In the genomic region with DNA sequence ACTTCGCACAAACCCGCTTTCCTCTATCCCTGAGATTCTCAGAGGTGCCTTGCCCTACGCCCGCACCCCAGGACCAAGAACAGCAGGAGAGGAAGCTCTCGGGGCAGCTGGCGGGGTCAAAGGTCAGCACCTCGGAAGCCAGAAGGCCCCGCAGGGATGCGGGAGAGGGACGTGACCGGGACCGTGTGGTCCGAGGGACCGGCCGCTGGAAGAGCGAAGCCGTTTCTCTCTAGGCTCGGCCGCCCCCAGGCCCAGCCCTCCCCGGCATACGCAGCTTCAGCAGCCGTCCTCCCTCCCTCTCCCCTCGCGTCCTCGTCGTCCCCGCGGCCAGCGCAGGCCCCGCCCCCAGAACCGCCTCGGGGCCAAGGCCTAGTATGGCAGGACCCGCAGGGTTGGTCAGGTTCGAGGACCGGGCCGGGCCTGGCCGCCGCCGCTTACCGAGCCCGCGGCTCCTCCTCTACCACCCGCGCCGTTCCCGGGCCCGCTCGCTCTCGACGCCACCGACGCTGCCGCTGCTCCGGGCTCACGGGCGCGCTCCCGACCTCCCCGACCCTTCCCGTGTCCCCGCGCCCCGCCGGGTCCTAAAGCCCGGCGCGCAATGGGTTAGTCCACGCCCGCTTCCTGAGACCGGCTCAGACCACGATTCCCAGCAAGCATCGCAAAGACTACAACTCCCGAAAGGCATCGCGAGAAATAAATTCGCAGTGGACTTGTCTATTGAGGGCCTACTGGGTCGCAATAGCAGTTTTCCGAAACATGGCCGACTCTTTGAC, we compare ENCODE assay signal across 8 cellular contexts. TPM values are rescaled to one million over a fixed set of nuclear protein-coding genes. Genes with fewer than 3 reads are reported as not detected.
DNase-seq lines count a peak whose midpoint lies in the region; ATAC-seq and TF ChIP-seq lines count a peak whose summit lies in the region.

Gene ARMH3 (minus strand): TSS at position 527 of the 773 bp plus-strand sequence. CDS start 16,059 bp downstream, outside the sequence.

- H3K27me3 Mint-ChIP-seq in activated T-helper 17 cell treated with anti-CD3 and anti-CD28 coated beads, Interleukin-2, amount 50 U/mL, for 72 hours = no peaks in the 10 kb centered on the region
- no peaks in the 10 kb centered on the region for H3K27me3 Mint-ChIP-seq in natural killer cell (ENCODE audit: low read depth in 2 of 2)

- peak within 1 kb of the TSS; percentile 96 for H3K27ac Mint-ChIP-seq in activated T-helper 17 cell treated with anti-CD3 and anti-CD28 coated beads, Interleukin-2, amount 50 U/mL, for 72 hours
- peak within 1 kb of the TSS; percentile 88 to 98 for H3K27ac Mint-ChIP-seq in natural killer cell

- H3K36me3 ChIP-seq in DND-41 (ENCODE audit: insufficient read depth, low read length) = no peaks in the 10 kb centered on the region; the same call in 1 of the 2 replicates

- H3K9me3 ChIP-seq in DND-41 (ENCODE audit: insufficient read depth, low read length, severe bottlenecking) = no peaks in the 10 kb centered on the region

- H3K4me3 Mint-ChIP-seq in activated T-helper 17 cell treated with anti-CD3 and anti-CD28 coated beads, Interleukin-2, amount 50 U/mL, for 72 hours = peak within 1 kb of the TSS; percentile 94
- peak within 1 kb of the TSS; percentile 95 for H3K4me3 Mint-ChIP-seq in natural killer cell

- H3K4me1 Mint-ChIP-seq in activated T-helper 17 cell treated with anti-CD3 and anti-CD28 coated beads, Interleukin-2, amount 50 U/mL, for 72 hours = peaks cover 18% of the 10 kb centered on the region
- H3K4me1 Mint-ChIP-seq in natural killer cell = peaks cover 29 to 33% of the 10 kb centered on the region in 2 donors

- intact Hi-C loops in natural killer cell (cut with micrococcal nuclease) = loop anchor here (1.0 kb wide), 2 partner anchors 9 to 96 kb away; partner anchors contain the start of genes HPS6 and NOLC1

- H3K27me3 ChIP-seq in DND-41 (ENCODE audit: insufficient read depth, low read length, poor library complexity) = no peaks in the 10 kb centered on the region

- CTCF ChIA-PET in RWPE1 (lab: Yijun Ruan, JAX) = interaction anchor here (0.6 to 0.9 kb wide), 3 partner anchors 12 to 296 kb away, joined by 3 to 4 read pairs (median 3); no protein-coding TSS in a partner anchor

- peak; percentile 96 for DNase-seq in DND-41
- peak; percentile 99 for DNase-seq in Kasumi-1 (lab: John Stamatoyannopoulos, UW)
- DNase-seq in RWPE1 (ENCODE audit: low spot score) = peak; percentile 98
- DNase-seq in fibroblast of peridontal ligament (ENCODE audit: extremely low read depth) = peak; percentile 98
- peak; percentile 81 for DNase-seq in natural killer cell
- peak; percentile 89 for DNase-seq in stimulated activated naive CD4-positive, alpha-beta T cell treated with Interleukin-2 at 50 U/mL for 16 hours (lab: John Stamatoyannopoulos, UW)

- H3K79me2 ChIP-seq in DND-41 (ENCODE audit: insufficient read depth, low read length) = peaks cover 51% of the 10 kb centered on the region

- peak within 1 kb of the TSS; percentile 76 for H3K9ac ChIP-seq in DND-41 (ENCODE audit: low read depth, low read length)

- H3K4me3 ChIP-seq in DND-41 (ENCODE audit: low read depth in 1 of 2, low read length in 2 of 2) = peak within 1 kb of the TSS; percentile 63 to 68

- TF ChIP-seq CTCF in DND-41 (IDR thresholded peaks at IDR 0.05; ENCODE audit: borderline replicate concordance, extremely low read depth, low read length, poor library complexity, severe bottlenecking) = no peak
- TF ChIP-seq CTCF in RWPE1 (conservative IDR thresholded peaks at IDR 0.05; ENCODE audit: low read depth) = no peak
- TF ChIP-seq CTCF in natural killer cell (IDR thresholded peaks at IDR 0.05) = no peak

- H3K36me3 Mint-ChIP-seq in activated T-helper 17 cell treated with anti-CD3 and anti-CD28 coated beads, Interleukin-2, amount 50 U/mL, for 72 hours (ENCODE audit: low read depth) = peaks cover 8% of the 10 kb centered on the region
- H3K36me3 Mint-ChIP-seq in natural killer cell = no peaks in the 10 kb centered on the region

- peak within 1 kb of the TSS; percentile 92 for H3K4me2 ChIP-seq in DND-41 (ENCODE audit: insufficient read depth, low read length)

- ATAC-seq in DND-41 (ENCODE audit: insufficient read depth, low read depth) (peak; percentile 98), GM21825 (IDR thresholded peaks at IDR 0.05; ENCODE audit: unreplicated experiment) (peak; percentile 94), natural killer cell (peak; percentile 91 to 97 (median 94))
- peak; percentile 96 for ATAC-seq in activated T-helper 17 cell treated with anti-CD3 and anti-CD28 coated beads, Interleukin-2, amount 50 U/mL, for 72 hours (replicated peaks)

- peak within 1 kb of the TSS; percentile 91 for H3K27ac ChIP-seq in DND-41 (ENCODE audit: low read length)
- peak within 1 kb of the TSS; percentile 92 for H3K27ac ChIP-seq in RWPE1

- H2AFZ ChIP-seq in DND-41 (ENCODE audit: low read depth, low read length) = peak within 1 kb of the TSS; percentile 99

- no peaks in the 10 kb centered on the region for H3K9me3 Mint-ChIP-seq in activated T-helper 17 cell treated with anti-CD3 and anti-CD28 coated beads, Interleukin-2, amount 50 U/mL, for 72 hours
- H3K9me3 Mint-ChIP-seq in natural killer cell = no peaks in the 10 kb centered on the region

- POLR2A ChIA-PET in RWPE1 (lab: Yijun Ruan, JAX; ENCODE audit: low non-redundant PET) = interaction anchor here (0.8 to 0.9 kb wide), 2 partner anchors 10 to 479 kb away, joined by 4 to 7 read pairs; no protein-coding TSS in a partner anchor

- H4K20me1 ChIP-seq in DND-41 (ENCODE audit: insufficient read depth, low read length) = peaks cover 11% of the 10 kb centered on the region; the same call in 1 of the 2 replicates

- H3K4me1 ChIP-seq in DND-41 (ENCODE audit: insufficient read depth, low read length) = peaks cover 39% of the 10 kb centered on the region

RNA-seq across cellular contexts. Expression of gene ARMH3, which starts in this region (rescaled TPM):
- 10 to 100 TPM; 27.7 to 38.5 TPM for total RNA-seq in activated T-helper 17 cell treated with anti-CD3 and anti-CD28 coated beads, Interleukin-2, amount 50 U/mL, for 72 hours
- 10 to 100 TPM; 29.9 to 38.9 (median 35.4) TPM for total RNA-seq in natural killer cell

Comparison
In these comparisons a context has a peak if more than half of its experiments do, and no peak if none do; other contexts are left out.
1. Peak in every context shown above with its lines: DNase-seq, ATAC-seq, H3K4me3 ChIP-seq and H3K27ac ChIP-seq.